8 cellular contexts compared by ENCODE assay signal in genomic region chr5:176235155-176235554, GRCh38. TPM values are rescaled to one million over a fixed set of nuclear protein-coding genes. Genes with fewer than 3 reads are reported as not detected.
A peak's percentile ranks its signal among the peaks of the same experiment; 100 is the strongest.
DNase-seq lines count a peak whose midpoint lies in the region; ATAC-seq and TF ChIP-seq lines count a peak whose summit lies in the region.
"Not testable (repeated sequence)": the region's sequence is repeated elsewhere in the genome, so short reads cannot be mapped to it uniquely, and the experiment has no call there.

No MANE protein-coding gene starts in this region.

- not testable (repeated sequence) for H4K5ac ChIP-seq in mesendoderm (ENCODE audit: low read length)

- 0 to 13% methylated on average over 1 of the region's 1 CpG for WGBS in esophagus squamous epithelium, 2 donors
- WGBS in mesendoderm (ENCODE audit: extremely low coverage, insufficient coverage, low lambda C conversion rate) = no CpG with 5 or more reads among the region's 1 CpG

- not testable (repeated sequence) for H3K56ac ChIP-seq in mesendoderm (ENCODE audit: low read length)

- not testable (repeated sequence) for H3K9me3 Mint-ChIP-seq in activated T-helper 2 cell treated with anti-CD3 and anti-CD28 coated beads, Interferon-gamma antibody, Interleukin-2, Interleukin-4, amounts not matched to agents 10 μg/mL and 5 μg/mL and 100 μg/mL, durations not matched to agents 14 hours and 24 hours and 36 hours

- H3K36me3 Mint-ChIP-seq in activated T-helper 2 cell treated with anti-CD3 and anti-CD28 coated beads, Interferon-gamma antibody, Interleukin-2, Interleukin-4, amounts not matched to agents 10 μg/mL and 5 μg/mL and 100 μg/mL, durations not matched to agents 14 hours and 24 hours and 36 hours (ENCODE audit: low read depth) = not testable (repeated sequence)

- intact Hi-C loops in activated T-helper 2 cell treated with anti-CD3 and anti-CD28 coated beads, Interferon-gamma antibody, Interleukin-2, Interleukin-4, amounts not matched to agents 10 μg/mL and 5 μg/mL and 100 μg/mL, durations not matched to agents 14 hours and 24 hours and 36 hours (cut with micrococcal nuclease) = loop anchor here (2.0 kb wide), 1 partner anchor 126 kb away; the partner anchor contains the start of gene KIAA1191
- intact Hi-C loops in esophagus squamous epithelium (cut with DNase I) = not testable (repeated sequence)

- not testable (repeated sequence) for H3K27me3 ChIP-seq in RWPE2 (ENCODE audit: insufficient read depth, poor library complexity, severe bottlenecking); esophagus squamous epithelium; mesendoderm (ENCODE audit: insufficient read depth, low read length, poor library complexity); thoracic aorta (replicated peaks; ENCODE audit: insufficient read depth)

- not testable (repeated sequence) for H3K9me3 ChIP-seq in RWPE2 (ENCODE audit: severe bottlenecking); esophagus squamous epithelium; thoracic aorta

- not testable (repeated sequence) for H3K9ac ChIP-seq in mesendoderm (ENCODE audit: low read length)

- H3K4me3 ChIP-seq in RWPE2 (ENCODE audit: severe bottlenecking); esophagus squamous epithelium; mesendoderm (ENCODE audit: low read length); thoracic aorta: not testable (repeated sequence)

- not testable (repeated sequence) for TF ChIP-seq POLR2A in esophagus squamous epithelium (IDR thresholded peaks at IDR 0.05)

- not testable (repeated sequence) for H2BK5ac ChIP-seq in mesendoderm (ENCODE audit: low read length)

- DNase-seq in EH (ENCODE audit: low read depth) (peak; percentile 49), HCEC 1CT (peak; percentile 53), NCI-H1092 (lab: John Stamatoyannopoulos, UW) (peak; percentile 8), mesendoderm (peak; percentile 62)
- DNase-seq in RWPE2 (ENCODE audit: low spot score); esophagus squamous epithelium (lab: John Stamatoyannopoulos, UW); thoracic aorta (ENCODE audit: low spot score): not testable (repeated sequence)
- peak; percentile 23 for DNase-seq in activated T-helper 2 cell treated with anti-CD3 and anti-CD28 coated beads, Interferon-gamma antibody, Interleukin-2, Interleukin-4, amounts not matched to agents 10 μg/mL and 5 μg/mL and 100 μg/mL, durations not matched to agents 14 hours and 24 hours and 36 hours (ENCODE audit: low spot score)

- H3K36me3 ChIP-seq in RWPE2 (ENCODE audit: low read depth); esophagus squamous epithelium; mesendoderm (ENCODE audit: control insufficient read depth, insufficient read depth, low read length); thoracic aorta: not testable (repeated sequence)

- H3K23ac ChIP-seq in mesendoderm (ENCODE audit: low read length) = not testable (repeated sequence)

- not testable (repeated sequence) for H3K27me3 Mint-ChIP-seq in activated T-helper 2 cell treated with anti-CD3 and anti-CD28 coated beads, Interferon-gamma antibody, Interleukin-2, Interleukin-4, amounts not matched to agents 10 μg/mL and 5 μg/mL and 100 μg/mL, durations not matched to agents 14 hours and 24 hours and 36 hours (ENCODE audit: low read depth)

- H3K79me1 ChIP-seq in mesendoderm (ENCODE audit: low read length) = not testable (repeated sequence)

- H2AK5ac ChIP-seq in mesendoderm (ENCODE audit: low read length) = not testable (repeated sequence)

- not testable (repeated sequence) for H2BK120ac ChIP-seq in mesendoderm (ENCODE audit: low read depth, low read length)

- not testable (repeated sequence) for H3K4me3 Mint-ChIP-seq in activated T-helper 2 cell treated with anti-CD3 and anti-CD28 coated beads, Interferon-gamma antibody, Interleukin-2, Interleukin-4, amounts not matched to agents 10 μg/mL and 5 μg/mL and 100 μg/mL, durations not matched to agents 14 hours and 24 hours and 36 hours (ENCODE audit: low read depth)

- H3K27ac ChIP-seq in RWPE2 (ENCODE audit: poor library complexity, severe bottlenecking); esophagus squamous epithelium; mesendoderm (ENCODE audit: low read depth, low read length); thoracic aorta: not testable (repeated sequence)

- H3K27ac Mint-ChIP-seq in activated T-helper 2 cell treated with anti-CD3 and anti-CD28 coated beads, Interferon-gamma antibody, Interleukin-2, Interleukin-4, amounts not matched to agents 10 μg/mL and 5 μg/mL and 100 μg/mL, durations not matched to agents 14 hours and 24 hours and 36 hours = not testable (repeated sequence)

- H3K18ac ChIP-seq in mesendoderm (ENCODE audit: low read length) = not testable (repeated sequence)

- not testable (repeated sequence) for H3K4me1 ChIP-seq in RWPE2 (ENCODE audit: insufficient read depth, poor library complexity, severe bottlenecking); esophagus squamous epithelium; mesendoderm (ENCODE audit: control insufficient read depth, low read depth, low read length); thoracic aorta (ENCODE audit: control insufficient read depth in 1 of 2, low read depth in 2 of 2)

- H4K8ac ChIP-seq in mesendoderm (ENCODE audit: low read depth, low read length) = not testable (repeated sequence)

- not testable (repeated sequence) for H3K4me1 Mint-ChIP-seq in activated T-helper 2 cell treated with anti-CD3 and anti-CD28 coated beads, Interferon-gamma antibody, Interleukin-2, Interleukin-4, amounts not matched to agents 10 μg/mL and 5 μg/mL and 100 μg/mL, durations not matched to agents 14 hours and 24 hours and 36 hours (ENCODE audit: low read depth)

- not testable (repeated sequence) for H2BK15ac ChIP-seq in mesendoderm (replicated peaks; ENCODE audit: low read depth)

- H3K79me2 ChIP-seq in mesendoderm (ENCODE audit: control insufficient read depth, insufficient read depth, low read length) = not testable (repeated sequence)

- TF ChIP-seq CTCF in RWPE2 (IDR thresholded peaks at IDR 0.05; ENCODE audit: poor library complexity, severe bottlenecking) (peak; percentile 57), esophagus squamous epithelium (IDR thresholded peaks at IDR 0.05) (peak in 4 of 6 experiments; percentile 25 to 37 (median 30)), thoracic aorta (IDR thresholded peaks at IDR 0.05) (peak; percentile 33)

- not testable (repeated sequence) for H3K4me2 ChIP-seq in mesendoderm (ENCODE audit: low read length)

- ATAC-seq in RWPE2 (ENCODE audit: low read depth) = peak; percentile 63
- peak; percentile 8 for ATAC-seq in thoracic aorta (ENCODE audit: insufficient number of reproducible peaks, low FRiP score, low read depth)

- not testable (repeated sequence) for H3K4ac ChIP-seq in mesendoderm (ENCODE audit: low read depth, low read length)

RNA-seq across cellular contexts. Expression of gene SIMC1, which starts 3.1 kb away (rescaled TPM):
- 32.1 and 33.3 TPM in 2 replicates for total RNA-seq in activated T-helper 2 cell treated with anti-CD3 and anti-CD28 coated beads, Interferon-gamma antibody, Interleukin-2, Interleukin-4, amounts not matched to agents 10 μg/mL and 5 μg/mL and 100 μg/mL, durations not matched to agents 14 hours and 24 hours and 36 hours
- total RNA-seq in esophagus squamous epithelium (10 to 100 TPM in 1 of 4 donors, 1 to 10 TPM in 3; 2.2 to 11.4 (median 5.6) TPM), thoracic aorta (10 to 100 TPM; 17.7 to 20.3 TPM)
- 6.9 TPM for polyA plus RNA-seq in mesendoderm (2013, experiment 1 of 2)
- polyA plus RNA-seq in mesendoderm (2013, experiment 2 of 2) = 7.4 TPM
